ENCODE assay signal across 8 cellular contexts in the genomic region with DNA sequence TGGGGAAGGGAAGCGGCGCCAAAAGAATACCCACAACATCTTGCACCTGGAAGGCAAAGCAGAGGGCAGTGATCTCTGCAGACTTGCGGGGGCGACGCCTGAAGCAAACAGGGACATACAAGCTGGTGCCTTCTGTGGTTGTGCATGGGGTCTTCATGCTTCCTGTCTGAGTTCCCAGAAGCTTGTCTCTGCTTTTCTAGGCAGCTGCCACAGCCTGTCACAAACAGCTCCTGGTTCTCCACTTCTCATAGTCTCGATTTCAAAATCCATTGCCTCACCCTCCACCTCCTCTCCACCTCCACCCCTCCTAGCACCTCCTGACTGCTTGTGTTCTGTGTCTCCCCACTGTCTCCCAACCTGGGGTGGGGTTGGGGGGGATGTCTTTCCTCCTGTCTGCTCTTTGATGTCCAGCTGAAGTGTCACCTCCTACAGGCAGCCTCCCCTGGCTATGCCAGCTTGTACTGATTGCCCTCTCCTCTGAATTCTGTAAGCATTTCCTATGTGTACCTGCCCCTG. TPM values are rescaled to one million over a fixed set of nuclear protein-coding genes. Genes with fewer than 3 reads are reported as not detected.
DNase-seq lines count a peak whose midpoint lies in the region; ATAC-seq, FAIRE-seq and TF ChIP-seq lines count a peak whose summit lies in the region.

No MANE protein-coding gene starts in this region.

- CTCF ChIA-PET in CD4-positive, alpha-beta memory T cell (lab: Charles Lee; ENCODE audit: partially characterized antibody) = interaction anchor here (0.7 to 3.1 kb wide), 17 partner anchors 9 to 233 kb away, joined by 3 to 15 read pairs (median 4); no protein-coding TSS in a partner anchor
- CTCF ChIA-PET in HCT116 (lab: Charles Lee) = interaction anchor here (1.5 to 4.0 kb wide), 2 partner anchors 63 to 219 kb away, joined by 4 to 22 read pairs; no protein-coding TSS in a partner anchor
- CTCF ChIA-PET in activated CD8-positive, alpha-beta T cell treated with anti-CD3 and anti-CD28 coated beads, Interleukin-2, amount 10 ng/mL, durations not matched to agents 7 days and 5 days (lab: Charles Lee) = interaction anchor here (0.6 to 2.4 kb wide), 13 partner anchors 8 to 146 kb away, joined by 3 to 10 read pairs (median 4); no protein-coding TSS in a partner anchor

- BruUV-seq in HCT116 (replicated peaks; lab: Mats Ljungman, UMichigan) = no TSS peak

- peak overlapping the region; percentile 84 to 93 (median 86) for H3K4me3 Mint-ChIP-seq in CD4-positive, alpha-beta memory T cell
- H3K4me3 Mint-ChIP-seq in activated CD8-positive, alpha-beta T cell treated with anti-CD3 and anti-CD28 coated beads, Interleukin-2, amount 10 ng/mL, durations not matched to agents 7 days and 5 days = peak overlapping the region; percentile 75

- POLR2A ChIA-PET in CD4-positive, alpha-beta memory T cell (lab: Charles Lee; ENCODE audit: partially characterized antibody) = interaction anchor here (1.0 to 10.5 kb wide), 7 partner anchors 9 to 286 kb away, joined by 3 to 104 read pairs (median 4); a partner anchor contains a TSS
- POLR2A ChIA-PET in HCT116 (lab: Charles Lee) = no interaction called here
- POLR2A ChIA-PET in activated CD8-positive, alpha-beta T cell treated with anti-CD3 and anti-CD28 coated beads, Interleukin-2, amount 10 ng/mL, durations not matched to agents 7 days and 5 days (lab: Charles Lee) = interaction anchor here (0.6 to 1.5 kb wide), 4 partner anchors 28 to 1004 kb away, joined by 3 to 7 read pairs (median 5); no protein-coding TSS in a partner anchor

- peak overlapping the region; percentile 55 to 88 for H3K4me3 ChIP-seq in CD4-positive, alpha-beta memory T cell (ENCODE audit: low read length in 2 of 2)
- H3K4me3 ChIP-seq in HCT116 (replicated peaks in 1 of 2; ENCODE audit: low read depth in 1 of 2, low read length in 2 of 2) = peak overlapping the region; percentile 34 to 53
- peak overlapping the region; percentile 26 for H3K4me3 ChIP-seq in mesodermal cell (ENCODE audit: extremely low read depth, insufficient read depth, low read length, poor library complexity, severe bottlenecking)

- WGBS in mesodermal cell (ENCODE audit: insufficient coverage in 2 of 2), 2 experiments = 33 to 74% methylated on average over 3 to 4 of the region's 6 CpGs

- ATAC-seq in HCT116 = no peak
- ATAC-seq in activated CD8-positive, alpha-beta T cell treated with anti-CD3 and anti-CD28 coated beads, Interleukin-2, amount 10 ng/mL, durations not matched to agents 7 days and 5 days = no peak
- no peak for ATAC-seq in GM18867 (IDR thresholded peaks at IDR 0.05; ENCODE audit: unreplicated experiment)

- peaks cover 1 to 4% of the 10 kb centered on the region in 2 donors for H3K27me3 Mint-ChIP-seq in CD4-positive, alpha-beta memory T cell
- H3K27me3 Mint-ChIP-seq in activated CD8-positive, alpha-beta T cell treated with anti-CD3 and anti-CD28 coated beads, Interleukin-2, amount 10 ng/mL, durations not matched to agents 7 days and 5 days (ENCODE audit: low read depth) = peaks cover 20% of the 10 kb centered on the region

- peaks cover 19% of the 10 kb centered on the region for H3K4me1 ChIP-seq in CD4-positive, alpha-beta memory T cell (ENCODE audit: insufficient read depth, low read length)
- peaks cover 10 to 24% of the 10 kb centered on the region in 2 experiments for H3K4me1 ChIP-seq in HCT116 (ENCODE audit: control insufficient read depth in 1 of 2, insufficient read depth in 2 of 2, low read length in 2 of 2)
- peaks cover 6% of the 10 kb centered on the region for H3K4me1 ChIP-seq in mesodermal cell (ENCODE audit: control insufficient read depth, insufficient read depth, low read length, poor library complexity, severe bottlenecking)

- 0 out of 2 replicates have a peak overlapping the region, but pooled peaks have one; percentile 21 for H3K9ac ChIP-seq in HCT116 (ENCODE audit: low read length)

- TF ChIP-seq RAD21 in HCT116 (IDR thresholded peaks at IDR 0.05; ENCODE audit: low read depth) = no peak

- peaks cover 9 to 30% (median 18%) of the 10 kb centered on the region in 4 donors for H3K4me1 Mint-ChIP-seq in CD4-positive, alpha-beta memory T cell
- H3K4me1 Mint-ChIP-seq in activated CD8-positive, alpha-beta T cell treated with anti-CD3 and anti-CD28 coated beads, Interleukin-2, amount 10 ng/mL, durations not matched to agents 7 days and 5 days (ENCODE audit: low read depth) = peaks cover 23% of the 10 kb centered on the region

- no peaks in the 10 kb centered on the region for H3K27me3 ChIP-seq in CD4-positive, alpha-beta memory T cell (ENCODE audit: insufficient read depth, low read length)
- H3K27me3 ChIP-seq in HCT116 (ENCODE audit: insufficient read depth, low read length) = no peaks in the 10 kb centered on the region; the same call in 1 of the 2 replicates

- TF ChIP-seq POLR2A in HCT116 (IDR thresholded peaks at IDR 0.05; ENCODE audit: borderline replicate concordance, extremely low read depth, insufficient read depth, insufficient read length) = no peak

- TF ChIP-seq CTCF in HCT116 (IDR thresholded peaks at IDR 0.05 in 2 of 3, conservative IDR thresholded peaks at IDR 0.05 in 1 of 3; ENCODE audit: borderline replicate concordance in 1 of 3, insufficient read depth in 1 of 3, low read depth in 2 of 3, low read length in 2 of 3) = no peak

- H3K27ac Mint-ChIP-seq in CD4-positive, alpha-beta memory T cell = peak overlapping the region; percentile 69 to 95 (median 88)
- H3K27ac Mint-ChIP-seq in activated CD8-positive, alpha-beta T cell treated with anti-CD3 and anti-CD28 coated beads, Interleukin-2, amount 10 ng/mL, durations not matched to agents 7 days and 5 days = peak overlapping the region; percentile 74

- no peaks in the 10 kb centered on the region for H3K36me3 ChIP-seq in CD4-positive, alpha-beta memory T cell (ENCODE audit: insufficient read depth, low read length)
- H3K36me3 ChIP-seq in HCT116 (ENCODE audit: control insufficient read depth in 1 of 2, insufficient read depth in 2 of 2, low read length in 2 of 2) (no peaks in the 10 kb centered on the region), mesodermal cell (ENCODE audit: control insufficient read depth, insufficient read depth, low read length) (no peaks in the 10 kb centered on the region)

- DNase-seq in CD4-positive, alpha-beta memory T cell = peak in 2 of 5 donors; percentile 17 to 52
- DNase-seq in HCT116 (ENCODE audit: low read depth, low spot score) = no peak
- DNase-seq in activated CD8-positive, alpha-beta T cell treated with anti-CD3 and anti-CD28 coated beads, Interleukin-2, amount 10 ng/mL, durations not matched to agents 7 days and 5 days = peak; percentile 29
- no peak for DNase-seq in AG08396 (ENCODE audit: low spot score)
- no peak for DNase-seq in RCC 7860 (ENCODE audit: low spot score)
- no peak for DNase-seq in GM03348 (ENCODE audit: low spot score)

- intact Hi-C loops in CD4-positive, alpha-beta memory T cell (cut with micrococcal nuclease) = loop anchor here (1.0 to 10.0 kb wide), 5 partner anchors 28 to 332 kb away; no protein-coding TSS in a partner anchor
- intact Hi-C loops in HCT116 (cut with micrococcal nuclease) = loop anchor here (1.0 kb wide), 1 partner anchor 219 kb away; no protein-coding TSS in a partner anchor

- peak overlapping the region; percentile 45 for H3K27ac ChIP-seq in CD4-positive, alpha-beta memory T cell (ENCODE audit: low read depth, low read length)
- H3K27ac ChIP-seq in HCT116 (ENCODE audit: low read depth, low read length) (no peak overlapping the region), mesodermal cell (ENCODE audit: low read depth, low read length, severe bottlenecking) (no peak overlapping the region)

- H4K20me1 ChIP-seq in HCT116 (ENCODE audit: insufficient read depth) = no peaks in the 10 kb centered on the region

- H3K9me3 Mint-ChIP-seq in CD4-positive, alpha-beta memory T cell = peaks cover 0 to 2% (median 0%) of the 10 kb centered on the region in 8 donors
- no peaks in the 10 kb centered on the region for H3K9me3 Mint-ChIP-seq in activated CD8-positive, alpha-beta T cell treated with anti-CD3 and anti-CD28 coated beads, Interleukin-2, amount 10 ng/mL, durations not matched to agents 7 days and 5 days (ENCODE audit: insufficient read depth)

- FAIRE-seq in RCC 7860 (lab: Jason Lieb, UNC) = no peak

- no peaks in the 10 kb centered on the region for H3K9me2 ChIP-seq in HCT116 (ENCODE audit: insufficient read depth)

- RAD21 ChIA-PET in HCT116 (lab: Charles Lee; ENCODE audit: low non-redundant PET in 1 of 2, low total read pairs in 2 of 2, uncharacterized antibody in 2 of 2, unreplicated experiment in 2 of 2) = interaction anchor here in 1 of 2 experiments (1.5 kb wide), 1 partner anchor 219 kb away, joined by 4 read pairs; no protein-coding TSS in a partner anchor

- H3K36me3 Mint-ChIP-seq in CD4-positive, alpha-beta memory T cell = no peaks in the 10 kb centered on the region
- peaks cover 3% of the 10 kb centered on the region for H3K36me3 Mint-ChIP-seq in activated CD8-positive, alpha-beta T cell treated with anti-CD3 and anti-CD28 coated beads, Interleukin-2, amount 10 ng/mL, durations not matched to agents 7 days and 5 days (ENCODE audit: low read depth)

- H3K9me3 ChIP-seq in CD4-positive, alpha-beta memory T cell (ENCODE audit: control insufficient read depth in 1 of 2, low read length in 2 of 2) = no peaks in the 10 kb centered on the region
- H3K9me3 ChIP-seq in HCT116 (ENCODE audit: control insufficient read depth in 1 of 2, insufficient read depth in 1 of 2, low read depth in 1 of 2, low read length in 2 of 2) (no peaks in the 10 kb centered on the region), mesodermal cell (ENCODE audit: control insufficient read depth, low read length) (peaks cover 7% of the 10 kb centered on the region)

- H2AFZ ChIP-seq in HCT116 (ENCODE audit: low read depth, low read length, poor library complexity, severe bottlenecking) = peak overlapping the region; percentile 73

- peak overlapping the region; percentile 91 for H3K4me2 ChIP-seq in HCT116 (ENCODE audit: low read length)

- H3K79me2 ChIP-seq in HCT116 (ENCODE audit: insufficient read depth, low read length) = no peaks in the 10 kb centered on the region

TF ChIP-seq in HCT116, 20 proteins besides CTCF, POLR2A, EP300 and RAD21 (continues in another document):
- TF ChIP-seq ELF1 (IDR thresholded peaks at IDR 0.05; ENCODE audit: borderline replicate concordance, low read depth) (no peak), EZH2phosphoT487 (IDR thresholded peaks at IDR 0.05; ENCODE audit: borderline replicate concordance) (no peak)

RNA-seq across cellular contexts. Expression of a gene that starts 1.7 kb away (rescaled TPM):
- total RNA-seq in CD4-positive, alpha-beta memory T cell = not detected
- not detected for polyA plus RNA-seq in CD4-positive, alpha-beta memory T cell
- not detected for total RNA-seq in HCT116 (2021; ENCODE audit: unreplicated experiment)
- not detected in 2 replicates for polyA plus RNA-seq in HCT116 (2012)
- total RNA-seq in activated CD8-positive, alpha-beta T cell treated with anti-CD3 and anti-CD28 coated beads, Interleukin-2, amount 10 ng/mL, durations not matched to agents 7 days and 5 days = not detected
- not detected for polyA plus RNA-seq in mesodermal cell (2013, experiment 1 of 2)
- polyA plus RNA-seq in mesodermal cell (2013, experiment 2 of 2) = not detected

RNA-seq across cellular contexts. Expression of a gene that starts 28.8 kb away (rescaled TPM):
- total RNA-seq in CD4-positive, alpha-beta memory T cell = 10 to 100 TPM; 85.6 to 87.2 TPM
- 10 to 100 TPM; 42.5 to 63.4 TPM for polyA plus RNA-seq in CD4-positive, alpha-beta memory T cell
- 44.5 TPM for total RNA-seq in HCT116 (2021; ENCODE audit: unreplicated experiment)
- 8.2 and 9.3 TPM in 2 replicates for polyA plus RNA-seq in HCT116 (2012)
- 10 to 100 TPM; 55.7 to 58.5 TPM for total RNA-seq in activated CD8-positive, alpha-beta T cell treated with anti-CD3 and anti-CD28 coated beads, Interleukin-2, amount 10 ng/mL, durations not matched to agents 7 days and 5 days
- polyA plus RNA-seq in mesodermal cell (2013, experiment 1 of 2) = 14.7 TPM
- polyA plus RNA-seq in mesodermal cell (2013, experiment 2 of 2) = 14.7 TPM
